ENCODE assay signal across 21 cellular contexts in the genomic region with DNA sequence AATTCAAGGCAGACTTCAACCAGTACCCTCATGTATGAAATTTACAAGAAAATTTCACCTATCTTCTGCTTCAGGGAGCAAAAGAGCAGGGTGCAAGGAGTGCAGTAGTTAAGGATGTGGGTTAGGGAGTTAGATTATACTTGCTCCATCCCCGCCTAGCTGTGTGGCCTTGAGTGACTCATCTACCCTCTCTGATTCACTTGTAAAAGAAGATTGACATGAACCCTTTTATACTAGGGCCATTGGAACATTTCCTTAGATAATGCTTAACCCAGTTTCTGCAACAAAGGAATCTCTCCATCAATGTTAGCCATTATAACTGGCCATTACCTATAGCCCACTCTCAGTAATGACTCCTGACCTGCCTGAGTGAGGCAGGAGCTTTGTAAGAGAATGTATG.
"Had no signal": no experiment of that assay in that cellular context is flagged by ENCODE, and none has a peak within 500 bp of the region (broad histone marks: within the 10 kb centered on the region; RNA-seq: fewer than 3 reads in every experiment).

No MANE protein-coding gene starts in this region.

- DNase-seq: activated CD4-positive, alpha-beta T cell treated with anti-CD3 and anti-CD28 coated beads, Interleukin-2, amount 50 U/mL, for 4 hours; activated naive CD4-positive, alpha-beta T cell treated with Interleukin-2 at 50 U/mL for 16 hours; cerebellar nuclear complex; effector CD8-positive, alpha-beta T cell; foreskin fibroblast; glutamatergic neuron; left ventricle myocardium superior; naive B cell; right cardiac atrium; stimulated activated CD4-positive, alpha-beta T cell treated with anti-CD3 and anti-CD28 coated beads, Interleukin-4, amount 100 ng/mL, for 24 hours; SW 1271 had no signal

- H3K27ac Mint-ChIP-seq: activated T-helper 2 cell treated with anti-CD3 and anti-CD28 coated beads, Interferon-gamma antibody, Interleukin-2, Interleukin-4, amounts not matched to agents 10 μg/mL and 5 μg/mL and 100 μg/mL, durations not matched to agents 14 hours and 24 hours and 36 hours; memory B cell; naive B cell; progenitor cell of endocrine pancreas; stimulated activated effector memory CD8-positive, alpha-beta T cell treated with anti-CD3 and anti-CD28 coated beads, Interleukin-12 subunit alpha, Interleukin-12 subunit beta, amount 100 ng/mL, for 72 hours had no signal

- H3K9me3 Mint-ChIP-seq: activated T-helper 2 cell treated with anti-CD3 and anti-CD28 coated beads, Interferon-gamma antibody, Interleukin-2, Interleukin-4, amounts not matched to agents 10 μg/mL and 5 μg/mL and 100 μg/mL, durations not matched to agents 14 hours and 24 hours and 36 hours; memory B cell; stimulated activated effector memory CD8-positive, alpha-beta T cell treated with anti-CD3 and anti-CD28 coated beads, Interleukin-12 subunit alpha, Interleukin-12 subunit beta, amount 100 ng/mL, for 72 hours had no signal

- ATAC-seq: left ventricle myocardium superior; right cardiac atrium; stimulated activated effector memory CD8-positive, alpha-beta T cell treated with anti-CD3 and anti-CD28 coated beads, Interleukin-12 subunit alpha, Interleukin-12 subunit beta, amount 100 ng/mL, for 72 hours had no signal

- H3K4me3 Mint-ChIP-seq: memory B cell; naive B cell; neural crest cell; stimulated activated effector memory CD8-positive, alpha-beta T cell treated with anti-CD3 and anti-CD28 coated beads, Interleukin-12 subunit alpha, Interleukin-12 subunit beta, amount 100 ng/mL, for 72 hours had no signal

- H3K36me3 ChIP-seq: ascending aorta had no signal

- FAIRE-seq: endothelial cell of umbilical vein, kidney, TTC549 had no signal

- H3K36me3 Mint-ChIP-seq: memory B cell; naive B cell; stimulated activated effector memory CD8-positive, alpha-beta T cell treated with anti-CD3 and anti-CD28 coated beads, Interleukin-12 subunit alpha, Interleukin-12 subunit beta, amount 100 ng/mL, for 72 hours had no signal

- H3K4me3 ChIP-seq: ascending aorta, smooth muscle cell had no signal

- H3K9me3 ChIP-seq: ascending aorta had no signal

- H3K4me2 ChIP-seq: smooth muscle cell had no signal

- H3K4me1 Mint-ChIP-seq: memory B cell; naive B cell; stimulated activated effector memory CD8-positive, alpha-beta T cell treated with anti-CD3 and anti-CD28 coated beads, Interleukin-12 subunit alpha, Interleukin-12 subunit beta, amount 100 ng/mL, for 72 hours had no signal
